ENCODE assay signal across 11 cellular contexts in the genomic region with DNA sequence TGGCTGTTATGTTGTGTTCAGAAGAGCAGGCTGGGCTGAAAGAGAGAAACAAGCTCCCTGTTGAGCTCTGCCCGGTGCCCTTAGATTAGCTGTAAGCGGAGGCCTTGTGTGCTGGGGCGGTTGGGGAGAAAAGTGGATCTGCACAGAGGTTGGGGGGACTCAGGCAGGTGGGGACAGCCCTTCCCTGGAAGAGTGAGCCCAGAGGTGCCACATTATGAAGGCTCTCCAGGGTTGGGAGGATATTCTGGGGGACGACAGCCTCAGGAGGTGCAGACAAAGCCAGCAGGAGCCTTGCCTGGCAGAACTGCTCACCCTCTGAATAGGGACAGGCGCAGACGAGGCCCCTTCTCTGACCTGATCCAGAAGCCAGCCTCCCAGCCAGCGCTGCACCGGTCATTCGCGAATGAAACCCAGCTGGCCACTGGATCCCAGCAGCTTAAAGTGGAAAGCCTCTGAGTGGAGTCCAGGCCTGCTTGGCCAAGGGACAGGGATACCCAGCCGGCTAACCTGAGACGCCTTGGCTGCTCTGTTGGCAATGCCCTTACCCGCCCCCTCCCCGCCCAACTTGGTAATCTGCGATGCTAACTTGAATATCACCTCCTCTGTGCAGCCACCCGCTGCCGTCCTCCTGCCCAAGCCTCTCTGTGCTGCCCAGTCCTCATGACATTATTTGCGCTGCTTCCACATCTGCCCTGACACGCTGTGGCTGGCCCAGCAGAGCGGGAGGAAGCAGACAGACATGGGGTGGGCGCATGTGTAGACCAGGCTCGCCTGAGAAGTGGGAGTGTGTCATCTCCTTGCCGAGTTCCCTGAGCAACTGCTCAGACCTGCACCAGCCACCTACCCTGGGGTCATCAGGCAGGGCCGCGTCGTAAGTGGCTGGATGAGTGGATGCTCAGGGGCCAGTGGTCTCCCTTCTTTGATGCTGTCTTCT. TPM values are rescaled to one million over a fixed set of nuclear protein-coding genes. Genes with fewer than 3 reads are reported as not detected.
DNase-seq lines count a peak whose midpoint lies in the region; ATAC-seq and TF ChIP-seq lines count a peak whose summit lies in the region.
"Had no signal": no experiment of that assay in that cellular context is flagged by ENCODE, and none has a peak within 500 bp of the region (broad histone marks: within the 10 kb centered on the region; RNA-seq: fewer than 3 reads in every experiment).

No MANE protein-coding gene starts in this region.

- peak; percentile 26 for ATAC-seq in SK-N-SH treated with all-trans-retinoic acid at 6 μM for 48 hours

- H3K9me3 Mint-ChIP-seq in Calu3 (ENCODE audit: low read depth, unreplicated experiment) (no peaks in the 10 kb centered on the region), progenitor cell of endocrine pancreas (ENCODE audit: low read depth) (no peaks in the 10 kb centered on the region)
- H3K9me3 Mint-ChIP-seq: memory B cell had no signal

- H3K4me1 Mint-ChIP-seq in Calu3 (ENCODE audit: low read depth, unreplicated experiment) = peaks cover 62% of the 10 kb centered on the region
- peaks cover 39% of the 10 kb centered on the region for H3K4me1 Mint-ChIP-seq in progenitor cell of endocrine pancreas (ENCODE audit: low read depth)

- H3K27me3 Mint-ChIP-seq in Calu3 (ENCODE audit: unreplicated experiment) (no peaks in the 10 kb centered on the region), progenitor cell of endocrine pancreas (no peaks in the 10 kb centered on the region)
- H3K27me3 Mint-ChIP-seq: memory B cell had no signal

- no peak for TF ChIP-seq POLR2A in uterus (IDR thresholded peaks at IDR 0.05)

- no TSS peak for BruUV-seq in Calu3 (replicated peaks; lab: Mats Ljungman, UMichigan)

- DNase-seq in Calu3 (no peak), left ventricle myocardium inferior (no peak), NCI-H526 (lab: John Stamatoyannopoulos, UW) (no peak), uterus (no peak), progenitor cell of endocrine pancreas (ENCODE audit: low spot score, unreplicated experiment) (no peak), GDM1 (lab: John Stamatoyannopoulos, UW) (no peak)
- DNase-seq: activated CD4-positive, CD25-positive, alpha-beta regulatory T cell treated with anti-CD3 and anti-CD28 coated beads, Interleukin-2, amount 50 U/mL, for 72 hours; DMS 273 treated with DMSO at 0.1 percent for 48 hours had no signal

- H3K36me3 Mint-ChIP-seq in Calu3 (ENCODE audit: insufficient read depth, unreplicated experiment) (peaks cover 58% of the 10 kb centered on the region), progenitor cell of endocrine pancreas (ENCODE audit: insufficient read depth) (no peaks in the 10 kb centered on the region)

- intact Hi-C loops in Calu3 (cut with micrococcal nuclease; ENCODE audit: unreplicated experiment) = no loop called here
- intact Hi-C loops in left ventricle myocardium inferior (cut with micrococcal nuclease) = no loop called here
- intact Hi-C loops in uterus (cut with DNase I; ENCODE audit: low total_unique reads) = no loop called here

- H3K9ac ChIP-seq in skeletal muscle satellite cell (ENCODE audit: low read depth, low read length) = no peak overlapping the region

- H3K4me2 ChIP-seq in skeletal muscle satellite cell (ENCODE audit: low read length) = peak overlapping the region; percentile 60

- H3K27ac ChIP-seq in left ventricle myocardium inferior (replicated peaks) (peak overlapping the region; percentile 94), uterus (no peak overlapping the region)

- H3K27me3 ChIP-seq in left ventricle myocardium inferior (ENCODE audit: low read depth) (no peaks in the 10 kb centered on the region), skeletal muscle satellite cell (ENCODE audit: control insufficient read depth, insufficient read depth, low read length) (no peaks in the 10 kb centered on the region), uterus (no peaks in the 10 kb centered on the region)

- no peaks in the 10 kb centered on the region for H3K9me3 ChIP-seq in left ventricle myocardium inferior (replicated peaks)
- no peaks in the 10 kb centered on the region for H3K9me3 ChIP-seq in skeletal muscle satellite cell (replicated peaks; ENCODE audit: low read length)
- no peaks in the 10 kb centered on the region for H3K9me3 ChIP-seq in uterus

- H3K4me3 ChIP-seq in left ventricle myocardium inferior (no peak overlapping the region), skeletal muscle satellite cell (ENCODE audit: low read length) (peak overlapping the region; percentile 39), uterus (no peak overlapping the region)

- H3K4me3 Mint-ChIP-seq in Calu3 (ENCODE audit: low read depth, unreplicated experiment) = peak overlapping the region; percentile 85
- H3K4me3 Mint-ChIP-seq in progenitor cell of endocrine pancreas (ENCODE audit: low read depth) = no peak overlapping the region
- H3K4me3 Mint-ChIP-seq: memory B cell had no signal

- H3K36me3 ChIP-seq in left ventricle myocardium inferior (no peaks in the 10 kb centered on the region), skeletal muscle satellite cell (ENCODE audit: insufficient read depth, low read length) (peaks cover 2% of the 10 kb centered on the region), uterus (no peaks in the 10 kb centered on the region)

- CTCF ChIA-PET in Calu3 (lab: Charles Lee) = no interaction called here

- H3K4me1 ChIP-seq in left ventricle myocardium inferior (peaks cover 80% of the 10 kb centered on the region), skeletal muscle satellite cell (ENCODE audit: control insufficient read depth, insufficient read depth, low read length) (peaks cover 35% of the 10 kb centered on the region), uterus (no peaks in the 10 kb centered on the region)

- TF ChIP-seq CTCF in Calu3 (IDR thresholded peaks at IDR 0.05; ENCODE audit: unreplicated experiment) (no peak), left ventricle myocardium inferior (IDR thresholded peaks at IDR 0.05; ENCODE audit: borderline replicate concordance) (no peak), uterus (IDR thresholded peaks at IDR 0.05) (no peak), progenitor cell of endocrine pancreas (IDR thresholded peaks at IDR 0.05; ENCODE audit: unreplicated experiment) (no peak)

- H3K27ac Mint-ChIP-seq in Calu3 (ENCODE audit: unreplicated experiment) (peak overlapping the region; percentile 40), progenitor cell of endocrine pancreas (no peak overlapping the region)
- H3K27ac Mint-ChIP-seq: memory B cell had no signal

TF ChIP-seq in SK-N-SH treated with all-trans-retinoic acid at 6 μM for 48 hours, 23 proteins besides CTCF, POLR2A, EP300 and RAD21 (continues in another document):
- TF ChIP-seq TSHZ2 (CRISPR knock-in tag; IDR thresholded peaks at IDR 0.05) (no peak), OSR1 (CRISPR knock-in tag; IDR thresholded peaks at IDR 0.05) (no peak), RARB (CRISPR knock-in tag; IDR thresholded peaks at IDR 0.05) (no peak), SNAI2 (CRISPR knock-in tag; IDR thresholded peaks at IDR 0.05) (no peak), ZFP3 (CRISPR knock-in tag; IDR thresholded peaks at IDR 0.05) (no peak), ZFP30 (CRISPR knock-in tag; IDR thresholded peaks at IDR 0.05) (no peak), CSDC2 (CRISPR knock-in tag; IDR thresholded peaks at IDR 0.05) (no peak), TCF4 (CRISPR knock-in tag; IDR thresholded peaks at IDR 0.05; ENCODE audit: borderline replicate concordance) (no peak), ISL1 (CRISPR knock-in tag; IDR thresholded peaks at IDR 0.05) (no peak), ZC3H10 (CRISPR knock-in tag; IDR thresholded peaks at IDR 0.05) (no peak), ZNF70 (CRISPR knock-in tag; IDR thresholded peaks at IDR 0.05) (no peak)
- TF ChIP-seq, protein P1, sequence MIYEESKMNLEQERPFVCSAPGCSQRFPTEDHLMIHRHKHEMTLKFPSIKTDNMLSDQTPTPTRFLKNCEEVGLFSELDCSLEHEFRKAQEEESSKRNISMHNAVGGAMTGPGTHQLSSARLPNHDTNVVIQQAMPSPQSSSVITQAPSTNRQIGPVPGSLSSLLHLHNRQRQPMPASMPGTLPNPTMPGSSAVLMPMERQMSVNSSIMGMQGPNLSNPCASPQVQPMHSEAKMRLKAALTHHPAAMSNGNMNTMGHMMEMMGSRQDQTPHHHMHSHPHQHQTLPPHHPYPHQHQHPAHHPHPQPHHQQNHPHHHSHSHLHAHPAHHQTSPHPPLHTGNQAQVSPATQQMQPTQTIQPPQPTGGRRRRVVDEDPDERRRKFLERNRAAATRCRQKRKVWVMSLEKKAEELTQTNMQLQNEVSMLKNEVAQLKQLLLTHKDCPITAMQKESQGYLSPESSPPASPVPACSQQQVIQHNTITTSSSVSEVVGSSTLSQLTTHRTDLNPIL (CRISPR knock-in tag; IDR thresholded peaks at IDR 0.05; ENCODE audit: low read depth) = no peak

RNA-seq across cellular contexts. Expression of gene HIP1R, which starts 5.6 kb away (rescaled TPM):
- total RNA-seq in Calu3 (2022) = 234 and 246 TPM in 2 replicates
- 11.2 TPM for total RNA-seq in left ventricle myocardium inferior
- 20.5 and 30.2 TPM in 2 replicates for total RNA-seq in skeletal muscle satellite cell (2012; rRNA removed)
- 10 to 100 TPM in 3 of 4 donors, 1 to 10 TPM in 1; 2.9 to 31.3 (median 25.8) TPM for total RNA-seq in uterus
- total RNA-seq in progenitor cell of endocrine pancreas = 61.1 and 68.8 TPM in 2 replicates

RNA-seq across cellular contexts. Expression of gene VPS37B, which starts 55.1 kb away (rescaled TPM):
- total RNA-seq in Calu3 (2022) = 104 and 118 TPM in 2 replicates
- 13.3 TPM for total RNA-seq in left ventricle myocardium inferior
- total RNA-seq in skeletal muscle satellite cell (2012; rRNA removed) = 19.2 and 22.1 TPM in 2 replicates
- total RNA-seq in uterus = 10 to 100 TPM in 3 of 4 donors, 1 to 10 TPM in 1; 3.3 to 21.6 (median 20.2) TPM
- 22.9 and 24.2 TPM in 2 replicates for total RNA-seq in progenitor cell of endocrine pancreas
